Comparison of ENCODE assay signal across 14 cellular contexts in the genomic region with DNA sequence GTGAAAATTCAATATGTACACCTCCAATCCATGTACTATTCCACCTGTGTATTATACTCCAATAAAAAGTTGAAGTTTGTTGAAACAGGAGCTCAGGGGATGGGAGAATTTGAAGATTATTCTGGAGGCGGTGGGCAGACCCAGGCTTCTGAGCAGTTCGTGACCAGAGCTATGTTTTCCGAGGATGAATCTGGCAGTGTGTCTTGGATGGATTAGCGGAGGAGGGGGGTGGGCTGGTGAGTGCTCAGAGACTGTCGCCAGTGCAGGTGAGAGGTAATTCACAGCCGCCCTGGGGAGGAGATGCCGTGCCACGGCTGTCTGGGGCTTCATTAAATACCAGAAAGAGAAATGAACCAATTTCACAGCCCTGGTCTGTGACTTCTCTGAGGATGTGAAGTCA.
"Had no signal": no experiment of that assay in that cellular context is flagged by ENCODE, and none has a peak within 500 bp of the region (broad histone marks: within the 10 kb centered on the region; RNA-seq: fewer than 3 reads in every experiment).

No MANE protein-coding gene starts in this region.

- H3K4me1 ChIP-seq: breast epithelium, left ventricle myocardium inferior, pancreas had no signal

- H3K27me3 ChIP-seq: hepatocyte, pancreas had no signal

- H3K9me3 ChIP-seq: pancreas had no signal

- H3K4me2 ChIP-seq: hepatocyte had no signal

- DNase-seq: activated CD4-positive, alpha-beta T cell treated with anti-CD3 and anti-CD28 coated beads, Interleukin-2, amount 10 ng/mL, durations not matched to agents 24 days and 14 days; activated CD4-positive, CD25-positive, alpha-beta regulatory T cell; activated naive CD4-positive, alpha-beta T cell treated with anti-CD3 and anti-CD28 coated beads for 36 hours; activated naive CD8-positive, alpha-beta T cell treated with anti-CD3 and anti-CD28 coated beads, Interleukin-2, amount 50 U/mL, for 24 hours; aorta; cerebellar nuclear complex; left ventricle myocardium inferior; pancreas had no signal

- H3K79me2 ChIP-seq: hepatocyte had no signal

- H3K4me3 ChIP-seq: breast epithelium, hepatocyte, left ventricle myocardium inferior, pancreas had no signal

- ATAC-seq: activated naive CD8-positive, alpha-beta T cell treated with anti-CD3 and anti-CD28 coated beads, Interleukin-2, amount 50 U/mL, for 24 hours; activated T-helper 17 cell treated with anti-CD3 and anti-CD28 coated beads, Interleukin-2, amount 50 U/mL, for 72 hours; esophagus mucosa; natural killer cell treated with Interleukin-12 subunit alpha and Interleukin-12 subunit beta and Interleukin-15 and Interleukin-18, amount 100 ng/mL, for 72 hours; pancreas; stimulated activated effector memory CD8-positive, alpha-beta T cell treated with anti-CD3 and anti-CD28 coated beads, Interleukin-12 subunit alpha, Interleukin-12 subunit beta, amount 100 ng/mL, for 72 hours had no signal

- H2AFZ ChIP-seq: hepatocyte had no signal

- H3K27ac ChIP-seq: breast epithelium, hepatocyte, left ventricle myocardium inferior, pancreas had no signal

- H3K36me3 ChIP-seq: breast epithelium, left ventricle myocardium inferior, pancreas had no signal
